In genomic region chrY:12701181-12701695, GRCh38 we compare ENCODE assay signal across 1 cellular context.
TF ChIP-seq lines count a peak whose summit lies in the region.

Gene USP9Y, plus strand, starts transcription at chrY:12701231. Its CDS starts 8,217 bp downstream, at chrY:12709448.

TF ChIP-seq in HepG2, 621 proteins besides CTCF, POLR2A, EP300 and RAD21 (continued from another document):
- TF ChIP-seq NR2F6 (IDR thresholded peaks at IDR 0.05): no peak
- TF ChIP-seq NR2F6 (CRISPR knock-in tag; IDR thresholded peaks at IDR 0.05): no peak
- TF ChIP-seq MTERF4 (CRISPR knock-in tag; IDR thresholded peaks at IDR 0.05): no peak
TF ChIP-seq in HepG2: peak in this region for 0.
